21 cellular contexts compared by ENCODE assay signal in genomic region chrX:44931441-44931973, GRCh38.
"Had no signal": no experiment of that assay in that cellular context is flagged by ENCODE, and none has a peak within 500 bp of the region (broad histone marks: within the 10 kb centered on the region; RNA-seq: fewer than 3 reads in every experiment).

No MANE protein-coding gene starts in this region.

- H3K4me1 ChIP-seq: prostate gland, suprapubic skin, tibial nerve had no signal

- ATAC-seq: body of pancreas, SK-N-SH treated with all-trans-retinoic acid at 6 μM for 48 hours had no signal

- H3K9me3 Mint-ChIP-seq: natural killer cell had no signal

- FAIRE-seq: urothelium cell line had no signal

- H3K27me3 ChIP-seq: body of pancreas, cardiac muscle cell, hepatocyte, stomach, suprapubic skin, tibial nerve had no signal

- H3K9me3 ChIP-seq: body of pancreas, left ventricle myocardium inferior, prostate gland, stomach, suprapubic skin, tibial nerve had no signal

- H3K27ac Mint-ChIP-seq: activated naive CD4-positive, alpha-beta T cell treated with anti-CD3 and anti-CD28 coated beads for 36 hours; T-helper 2 cell treated with Interferon-gamma antibody and Interleukin-4, amounts not matched to agents 5 μg/mL and 100 μg/mL, for 36 hours had no signal

- H3K27ac ChIP-seq: body of pancreas, cardiac muscle cell, hepatocyte, left ventricle myocardium inferior, prostate gland, stomach, suprapubic skin, tibial nerve, VCaP had no signal

- H3K4me3 Mint-ChIP-seq: activated naive CD4-positive, alpha-beta T cell treated with anti-CD3 and anti-CD28 coated beads for 36 hours; natural killer cell; T-helper 2 cell treated with Interferon-gamma antibody and Interleukin-4, amounts not matched to agents 5 μg/mL and 100 μg/mL, for 36 hours had no signal

- H3K36me3 Mint-ChIP-seq: natural killer cell had no signal

- DNase-seq: activated CD4-positive, alpha-beta T cell treated with anti-CD3 and anti-CD28 coated beads for 1 hour; activated CD4-positive, alpha-beta T cell treated with anti-CD3 and anti-CD28 coated beads, Interleukin-2, amount 50 U/mL, for 4 hours; activated naive CD4-positive, alpha-beta T cell treated with anti-CD3 and anti-CD28 coated beads for 36 hours; anterior cingulate cortex; body of pancreas; effector CD4-positive, alpha-beta T cell; foreskin melanocyte; kidney glomerular epithelial cell; left ventricle myocardium inferior; natural killer cell; stimulated activated CD4-positive, alpha-beta T cell treated with anti-CD3 and anti-CD28 coated beads, Interleukin-4, amount 100 ng/mL, for 24 hours; stomach had no signal

- H3K4me3 ChIP-seq: body of pancreas, cardiac muscle cell, hepatocyte, left ventricle myocardium inferior, prostate gland, stomach, suprapubic skin, tibial nerve had no signal

- H3K36me3 ChIP-seq: cardiac muscle cell, left ventricle myocardium inferior, prostate gland, stomach, suprapubic skin, tibial nerve had no signal
